Comparison of ENCODE assay signal across 1 cellular context in the genomic region with DNA sequence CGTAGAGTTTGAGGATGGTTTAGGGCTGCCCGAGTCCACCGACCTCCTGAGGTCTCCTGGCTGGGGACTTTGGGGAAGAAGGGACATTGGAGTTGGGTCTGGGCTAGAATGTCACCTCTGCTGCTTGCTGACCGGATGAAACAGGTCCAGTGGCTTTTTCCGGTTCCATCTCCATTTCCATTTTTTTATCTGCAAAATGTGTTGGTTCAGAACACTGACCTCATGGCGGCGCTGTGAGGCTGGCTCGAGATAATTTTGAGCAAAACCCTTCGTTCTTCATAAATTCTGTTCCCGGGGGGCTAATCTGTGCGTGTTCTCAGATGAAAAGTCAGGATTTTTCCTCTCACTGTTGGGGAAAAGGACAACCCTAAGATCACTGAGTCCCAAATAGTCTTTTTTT.
TF ChIP-seq lines count a peak whose summit lies in the region.

No MANE protein-coding gene starts in this region.

TF ChIP-seq in IMR-90, 13 proteins besides CTCF, POLR2A, EP300 and RAD21 (continued from another document):
- TF ChIP-seq, protein P1, sequence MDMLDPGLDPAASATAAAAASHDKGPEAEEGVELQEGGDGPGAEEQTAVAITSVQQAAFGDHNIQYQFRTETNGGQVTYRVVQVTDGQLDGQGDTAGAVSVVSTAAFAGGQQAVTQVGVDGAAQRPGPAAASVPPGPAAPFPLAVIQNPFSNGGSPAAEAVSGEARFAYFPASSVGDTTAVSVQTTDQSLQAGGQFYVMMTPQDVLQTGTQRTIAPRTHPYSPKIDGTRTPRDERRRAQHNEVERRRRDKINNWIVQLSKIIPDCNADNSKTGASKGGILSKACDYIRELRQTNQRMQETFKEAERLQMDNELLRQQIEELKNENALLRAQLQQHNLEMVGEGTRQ (IDR thresholded peaks at IDR 0.05; ENCODE audit: low read depth, low read length): no peak
- TF ChIP-seq MAFK (IDR thresholded peaks at IDR 0.05; ENCODE audit: low read depth, low read length): no peak
